22 cellular contexts compared by ENCODE assay signal in the genomic region with DNA sequence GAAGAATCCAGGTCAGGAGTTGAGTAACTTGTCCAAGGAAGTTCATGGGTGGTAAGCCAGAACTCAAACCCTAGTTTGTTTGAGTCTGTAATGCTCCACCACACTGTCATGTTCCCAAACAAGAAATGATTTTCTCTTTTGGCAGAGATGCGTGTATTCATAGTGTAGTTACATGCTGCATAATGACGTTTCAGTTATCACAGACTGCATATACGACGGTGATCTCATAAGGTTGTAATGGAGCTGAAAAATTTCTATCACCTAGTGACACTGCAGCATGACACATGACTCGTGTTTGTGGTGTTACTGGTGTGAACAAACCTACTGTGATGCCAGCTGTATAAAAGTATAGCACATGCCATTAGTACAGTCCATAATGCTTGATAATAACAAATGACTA.
DNase-seq lines count a peak whose midpoint lies in the region; ATAC-seq, FAIRE-seq and TF ChIP-seq lines count a peak whose summit lies in the region.
"Had no signal": no experiment of that assay in that cellular context is flagged by ENCODE, and none has a peak within 500 bp of the region (broad histone marks: within the 10 kb centered on the region; RNA-seq: fewer than 3 reads in every experiment).

No MANE protein-coding gene starts in this region.

- H4K8ac ChIP-seq in IMR-90 (ENCODE audit: low read depth in 2 of 2, low read length in 2 of 2) = no peak overlapping the region

- H4K20me1 ChIP-seq in IMR-90 (ENCODE audit: insufficient read depth, low read length) = no peaks in the 10 kb centered on the region; the same call in 1 of the 2 replicates
- H4K20me1 ChIP-seq in PC-9 (ENCODE audit: insufficient read depth) = no peaks in the 10 kb centered on the region

- H3K9me3 ChIP-seq in IMR-90 (ENCODE audit: control insufficient read depth, insufficient read depth, low read length) (no peaks in the 10 kb centered on the region), PC-9 (ENCODE audit: insufficient read depth, low read depth) (no peaks in the 10 kb centered on the region; the same call in 1 of the 2 replicates)
- H3K9me3 ChIP-seq: BE2C, gastroesophageal sphincter, ovary had no signal

- H3K79me2 ChIP-seq in PC-9 (ENCODE audit: low read depth) = 0 out of 2 replicates have a peak, but pooled peaks cover 7% of the 10 kb centered on the region

- H3K4ac ChIP-seq in IMR-90 (ENCODE audit: low read depth, low read length) = no peak overlapping the region

- no peak for TF ChIP-seq RAD21 in IMR-90 (IDR thresholded peaks at IDR 0.05; ENCODE audit: low read length)

- H2AFZ ChIP-seq in IMR-90 (replicated peaks; ENCODE audit: low read length, poor library complexity) (no peak overlapping the region), PC-9 (no peak overlapping the region)

- H3K4me3 ChIP-seq in BJ (ENCODE audit: low read depth, low read length) (no peak overlapping the region), IMR-90 (ENCODE audit: insufficient read depth, low read depth, low read length) (no peak overlapping the region), bronchial epithelial cell (ENCODE audit: low read depth, low read length) (no peak overlapping the region), PC-9 (no peak overlapping the region)
- H3K4me3 ChIP-seq: gastroesophageal sphincter, mucosa of descending colon, ovary, spleen had no signal

- H3K36me3 ChIP-seq in BJ (ENCODE audit: control insufficient read depth, insufficient read depth, low read length) (no peaks in the 10 kb centered on the region; the same call in 1 of the 2 replicates), IMR-90 (ENCODE audit: control insufficient read depth, insufficient read depth, low read length) (peaks cover 5% of the 10 kb centered on the region), bronchial epithelial cell (ENCODE audit: control insufficient read depth, insufficient read depth, low read length) (peaks cover 10% of the 10 kb centered on the region), PC-9 (ENCODE audit: low read depth) (peaks cover 5% of the 10 kb centered on the region; the same call in 1 of the 2 replicates)
- H3K36me3 ChIP-seq: ovary had no signal

- H2AK5ac ChIP-seq in IMR-90 (ENCODE audit: low read depth, low read length) = no peak overlapping the region

- in situ Hi-C loops in IMR-90 (cut with MboI; ENCODE audit: low sequenced_read_pairs) = no loop called here

- H3F3A ChIP-seq in PC-9 (ENCODE audit: insufficient read depth, low read depth) = peaks cover 10% of the 10 kb centered on the region

- no peak overlapping the region for H2BK120ac ChIP-seq in IMR-90 (ENCODE audit: low read depth, low read length)

- BruUV-seq in IMR-90 (replicated peaks; lab: Mats Ljungman, UMichigan) (no TSS peak), PC-9 (replicated peaks; lab: Mats Ljungman, UMichigan) (no TSS peak)

- peaks cover 7% of the 10 kb centered on the region for H3K4me1 ChIP-seq in IMR-90 (ENCODE audit: control insufficient read depth, insufficient read depth, low read length)
- peaks cover 31% of the 10 kb centered on the region for H3K4me1 ChIP-seq in PC-9 (replicated peaks; ENCODE audit: insufficient read depth)
- H3K4me1 ChIP-seq: BE2C had no signal

- H3K18ac ChIP-seq in IMR-90 (ENCODE audit: low read depth, low read length) = no peak overlapping the region

- no peaks in the 10 kb centered on the region for H3K9me2 ChIP-seq in PC-9 (ENCODE audit: insufficient read depth)
- H3K9me2 ChIP-seq: SK-N-SH had no signal

- dilution Hi-C loops in IMR-90 (cut with HindIII; ENCODE audit: low sequenced_read_pairs, unreplicated experiment) = no loop called here

- H3K14ac ChIP-seq in IMR-90 (replicated peaks; ENCODE audit: low read depth, low read length) = no peak overlapping the region

- DNase-seq in BJ (ENCODE audit: low read depth) (peak; percentile 5), IMR-90 (peak; percentile 87), bronchial epithelial cell (ENCODE audit: low read depth) (peak; percentile 61), kidney glomerular epithelial cell (lab: John Stamatoyannopoulos, UW) (peak; percentile 22), PC-9 (no peak), NCI-H2227 treated with DMSO at 0.1 percent for 48 hours (lab: John Stamatoyannopoulos, UW) (no peak), GM19239 (ENCODE audit: insufficient read length, low spot score) (no peak)
- DNase-seq: activated gamma-delta T cell; aorta; BE2C; DMS153; mucosa of descending colon; NCI-H1105; ovary; SK-N-SH; spleen; stimulated activated naive CD8-positive, alpha-beta T cell treated with anti-CD3 and anti-CD28 coated beads, Interleukin-15, Interleukin-2, amounts not matched to agents 100 U/mL and 50 U/mL, for 24 hours had no signal

- no peak overlapping the region for H2BK20ac ChIP-seq in IMR-90 (ENCODE audit: low read depth, low read length)

- POLR2A ChIA-PET in BJ (lab: Charles Lee) = no interaction called here
- POLR2A ChIA-PET in IMR-90 (lab: Charles Lee; ENCODE audit: unreplicated experiment) = no interaction called here
- POLR2A ChIA-PET in PC-9 (lab: Charles Lee; ENCODE audit: unreplicated experiment) = no interaction called here

- no CpG with 5 or more reads among the region's 5 CpGs for WGBS in IMR-90 (ENCODE audit: extremely low coverage in 2 of 2, insufficient read length in 1 of 2), 2 experiments

- ATAC-seq in IMR-90 (ENCODE audit: low read depth) (no peak), HG03460 (IDR thresholded peaks at IDR 0.05; ENCODE audit: unreplicated experiment) (no peak)
- ATAC-seq: gastroesophageal sphincter; mucosa of descending colon; stimulated activated naive CD8-positive, alpha-beta T cell treated with anti-CD3 and anti-CD28 coated beads, Interleukin-15, Interleukin-2, amounts not matched to agents 100 U/mL and 50 U/mL, for 24 hours had no signal

- no peak overlapping the region for H3K9ac ChIP-seq in IMR-90 (ENCODE audit: low read depth, low read length)
- H3K9ac ChIP-seq: SK-N-SH had no signal

- CTCF ChIA-PET in BJ (lab: Yijun Ruan, JAX) = no interaction called here
- CTCF ChIA-PET in IMR-90 (lab: Yijun Ruan, JAX) = interaction anchor here (0.7 kb wide), 1 partner anchor 62 kb away, joined by 3 read pairs; no protein-coding TSS in a partner anchor
- CTCF ChIA-PET in PC-9 (lab: Charles Lee) = no interaction called here

- no peak for FAIRE-seq in bronchial epithelial cell (lab: Jason Lieb, UNC)
- no peak for FAIRE-seq in GM19239 (lab: Jason Lieb, UNC)
- FAIRE-seq: islet of Langerhans, urothelium cell line had no signal

- H3K9me1 ChIP-seq in IMR-90 (ENCODE audit: insufficient read depth, low read length) = peaks cover 10% of the 10 kb centered on the region

- no peak overlapping the region for H2AK9ac ChIP-seq in IMR-90 (replicated peaks; ENCODE audit: low read depth, low read length, poor library complexity)

- H3K79me1 ChIP-seq in IMR-90 (ENCODE audit: low read depth in 1 of 2, low read length in 2 of 2) = peaks cover 5 to 33% of the 10 kb centered on the region in 2 experiments; a peak in 3 of 4 replicates

- no peak overlapping the region for H2BK5ac ChIP-seq in IMR-90 (ENCODE audit: low read depth, low read length, poor library complexity, severe bottlenecking)

- intact Hi-C loops in IMR-90 (cut with micrococcal nuclease) (no loop called here), PC-9 (cut with micrococcal nuclease; ENCODE audit: unreplicated experiment) (no loop called here)

- H4K91ac ChIP-seq in IMR-90 (ENCODE audit: insufficient read depth, low read depth, low read length) = no peak overlapping the region

- H4K5ac ChIP-seq in IMR-90 (ENCODE audit: low read depth, low read length) = no peak overlapping the region

- TF ChIP-seq POLR2A in IMR-90 (IDR thresholded peaks at IDR 0.05; ENCODE audit: low read depth, low read length) = no peak

- H3K4me2 ChIP-seq in IMR-90 (ENCODE audit: low read depth, low read length) (no peak overlapping the region), PC-9 (no peak overlapping the region)
- H3K4me2 ChIP-seq: SK-N-SH had no signal

- H3K56ac ChIP-seq in IMR-90 (ENCODE audit: extremely low read depth, insufficient read depth, low read length) = no peak overlapping the region

- H3K27me3 ChIP-seq in BJ (ENCODE audit: control insufficient read depth, insufficient read depth, low read length) (no peaks in the 10 kb centered on the region), IMR-90 (ENCODE audit: control insufficient read depth, insufficient read depth, low read length) (no peaks in the 10 kb centered on the region), bronchial epithelial cell (ENCODE audit: control insufficient read depth, insufficient read depth, low read length) (no peaks in the 10 kb centered on the region), PC-9 (ENCODE audit: insufficient read depth, low read depth) (no peaks in the 10 kb centered on the region)
- H3K27me3 ChIP-seq: BE2C, gastroesophageal sphincter, spleen had no signal

- no peak overlapping the region for H3K23ac ChIP-seq in IMR-90 (ENCODE audit: low read depth, low read length)

- no peak for TF ChIP-seq CTCF in BJ (IDR thresholded peaks at IDR 0.05; ENCODE audit: insufficient read depth, low read depth, low read length)
- TF ChIP-seq CTCF in IMR-90 (conservative IDR thresholded peaks at IDR 0.05; ENCODE audit: low read depth, low read length) = no peak
- TF ChIP-seq CTCF in bronchial epithelial cell (IDR thresholded peaks at IDR 0.05; ENCODE audit: insufficient read depth, low read length, severe bottlenecking) = no peak
- TF ChIP-seq CTCF in PC-9 (conservative IDR thresholded peaks at IDR 0.05) = no peak

- H2BK15ac ChIP-seq in IMR-90 (ENCODE audit: low read depth, low read length) = no peak overlapping the region

- H3K27ac ChIP-seq in IMR-90 (ENCODE audit: insufficient read depth, low read length) (no peak overlapping the region), PC-9 (no peak overlapping the region)
- H3K27ac ChIP-seq: gastroesophageal sphincter, ovary, spleen, VCaP had no signal

TF ChIP-seq in IMR-90, 13 proteins besides CTCF, POLR2A, EP300 and RAD21:
- TF ChIP-seq BHLHE40 (IDR thresholded peaks at IDR 0.05; ENCODE audit: low read depth, low read length) (peak; percentile 69), FOS (IDR thresholded peaks at IDR 0.05; ENCODE audit: low read depth, low read length) (peak; percentile 22; the same call in 1 of the 2 replicates), CHD1 (IDR thresholded peaks at IDR 0.05; ENCODE audit: low read depth, low read length) (no peak)

Comparison
In these comparisons a context has a peak if more than half of its experiments do, and no peak if none do; other contexts are left out.
1. DNase-seq: peak in BJ (single experiment), IMR-90 (single experiment), bronchial epithelial cell (single experiment) and kidney glomerular epithelial cell (single experiment); none in PC-9 (0 of 2), NCI-H2227 treated with DMSO at 0.1 percent for 48 hours (single experiment) and GM19239 (single experiment).